1 cellular context compared by ENCODE assay signal in genomic region chr4:1092026-1092982, GRCh38.
TF ChIP-seq lines count a peak whose summit lies in the region.

No MANE protein-coding gene starts in this region.

TF ChIP-seq in K562, 482 proteins besides CTCF, POLR2A, EP300 and RAD21 (continued from another document):
- TF ChIP-seq MBD1 (CRISPR knock-in tag; IDR thresholded peaks at IDR 0.05) = no peak
- TF ChIP-seq, protein P1, sequence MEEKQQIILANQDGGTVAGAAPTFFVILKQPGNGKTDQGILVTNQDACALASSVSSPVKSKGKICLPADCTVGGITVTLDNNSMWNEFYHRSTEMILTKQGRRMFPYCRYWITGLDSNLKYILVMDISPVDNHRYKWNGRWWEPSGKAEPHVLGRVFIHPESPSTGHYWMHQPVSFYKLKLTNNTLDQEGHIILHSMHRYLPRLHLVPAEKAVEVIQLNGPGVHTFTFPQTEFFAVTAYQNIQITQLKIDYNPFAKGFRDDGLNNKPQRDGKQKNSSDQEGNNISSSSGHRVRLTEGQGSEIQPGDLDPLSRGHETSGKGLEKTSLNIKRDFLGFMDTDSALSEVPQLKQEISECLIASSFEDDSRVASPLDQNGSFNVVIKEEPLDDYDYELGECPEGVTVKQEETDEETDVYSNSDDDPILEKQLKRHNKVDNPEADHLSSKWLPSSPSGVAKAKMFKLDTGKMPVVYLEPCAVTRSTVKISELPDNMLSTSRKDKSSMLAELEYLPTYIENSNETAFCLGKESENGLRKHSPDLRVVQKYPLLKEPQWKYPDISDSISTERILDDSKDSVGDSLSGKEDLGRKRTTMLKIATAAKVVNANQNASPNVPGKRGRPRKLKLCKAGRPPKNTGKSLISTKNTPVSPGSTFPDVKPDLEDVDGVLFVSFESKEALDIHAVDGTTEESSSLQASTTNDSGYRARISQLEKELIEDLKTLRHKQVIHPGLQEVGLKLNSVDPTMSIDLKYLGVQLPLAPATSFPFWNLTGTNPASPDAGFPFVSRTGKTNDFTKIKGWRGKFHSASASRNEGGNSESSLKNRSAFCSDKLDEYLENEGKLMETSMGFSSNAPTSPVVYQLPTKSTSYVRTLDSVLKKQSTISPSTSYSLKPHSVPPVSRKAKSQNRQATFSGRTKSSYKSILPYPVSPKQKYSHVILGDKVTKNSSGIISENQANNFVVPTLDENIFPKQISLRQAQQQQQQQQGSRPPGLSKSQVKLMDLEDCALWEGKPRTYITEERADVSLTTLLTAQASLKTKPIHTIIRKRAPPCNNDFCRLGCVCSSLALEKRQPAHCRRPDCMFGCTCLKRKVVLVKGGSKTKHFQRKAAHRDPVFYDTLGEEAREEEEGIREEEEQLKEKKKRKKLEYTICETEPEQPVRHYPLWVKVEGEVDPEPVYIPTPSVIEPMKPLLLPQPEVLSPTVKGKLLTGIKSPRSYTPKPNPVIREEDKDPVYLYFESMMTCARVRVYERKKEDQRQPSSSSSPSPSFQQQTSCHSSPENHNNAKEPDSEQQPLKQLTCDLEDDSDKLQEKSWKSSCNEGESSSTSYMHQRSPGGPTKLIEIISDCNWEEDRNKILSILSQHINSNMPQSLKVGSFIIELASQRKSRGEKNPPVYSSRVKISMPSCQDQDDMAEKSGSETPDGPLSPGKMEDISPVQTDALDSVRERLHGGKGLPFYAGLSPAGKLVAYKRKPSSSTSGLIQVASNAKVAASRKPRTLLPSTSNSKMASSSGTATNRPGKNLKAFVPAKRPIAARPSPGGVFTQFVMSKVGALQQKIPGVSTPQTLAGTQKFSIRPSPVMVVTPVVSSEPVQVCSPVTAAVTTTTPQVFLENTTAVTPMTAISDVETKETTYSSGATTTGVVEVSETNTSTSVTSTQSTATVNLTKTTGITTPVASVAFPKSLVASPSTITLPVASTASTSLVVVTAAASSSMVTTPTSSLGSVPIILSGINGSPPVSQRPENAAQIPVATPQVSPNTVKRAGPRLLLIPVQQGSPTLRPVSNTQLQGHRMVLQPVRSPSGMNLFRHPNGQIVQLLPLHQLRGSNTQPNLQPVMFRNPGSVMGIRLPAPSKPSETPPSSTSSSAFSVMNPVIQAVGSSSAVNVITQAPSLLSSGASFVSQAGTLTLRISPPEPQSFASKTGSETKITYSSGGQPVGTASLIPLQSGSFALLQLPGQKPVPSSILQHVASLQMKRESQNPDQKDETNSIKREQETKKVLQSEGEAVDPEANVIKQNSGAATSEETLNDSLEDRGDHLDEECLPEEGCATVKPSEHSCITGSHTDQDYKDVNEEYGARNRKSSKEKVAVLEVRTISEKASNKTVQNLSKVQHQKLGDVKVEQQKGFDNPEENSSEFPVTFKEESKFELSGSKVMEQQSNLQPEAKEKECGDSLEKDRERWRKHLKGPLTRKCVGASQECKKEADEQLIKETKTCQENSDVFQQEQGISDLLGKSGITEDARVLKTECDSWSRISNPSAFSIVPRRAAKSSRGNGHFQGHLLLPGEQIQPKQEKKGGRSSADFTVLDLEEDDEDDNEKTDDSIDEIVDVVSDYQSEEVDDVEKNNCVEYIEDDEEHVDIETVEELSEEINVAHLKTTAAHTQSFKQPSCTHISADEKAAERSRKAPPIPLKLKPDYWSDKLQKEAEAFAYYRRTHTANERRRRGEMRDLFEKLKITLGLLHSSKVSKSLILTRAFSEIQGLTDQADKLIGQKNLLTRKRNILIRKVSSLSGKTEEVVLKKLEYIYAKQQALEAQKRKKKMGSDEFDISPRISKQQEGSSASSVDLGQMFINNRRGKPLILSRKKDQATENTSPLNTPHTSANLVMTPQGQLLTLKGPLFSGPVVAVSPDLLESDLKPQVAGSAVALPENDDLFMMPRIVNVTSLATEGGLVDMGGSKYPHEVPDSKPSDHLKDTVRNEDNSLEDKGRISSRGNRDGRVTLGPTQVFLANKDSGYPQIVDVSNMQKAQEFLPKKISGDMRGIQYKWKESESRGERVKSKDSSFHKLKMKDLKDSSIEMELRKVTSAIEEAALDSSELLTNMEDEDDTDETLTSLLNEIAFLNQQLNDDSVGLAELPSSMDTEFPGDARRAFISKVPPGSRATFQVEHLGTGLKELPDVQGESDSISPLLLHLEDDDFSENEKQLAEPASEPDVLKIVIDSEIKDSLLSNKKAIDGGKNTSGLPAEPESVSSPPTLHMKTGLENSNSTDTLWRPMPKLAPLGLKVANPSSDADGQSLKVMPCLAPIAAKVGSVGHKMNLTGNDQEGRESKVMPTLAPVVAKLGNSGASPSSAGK (IDR thresholded peaks at IDR 0.05) = peak; percentile 72
- TF ChIP-seq, protein P2, sequence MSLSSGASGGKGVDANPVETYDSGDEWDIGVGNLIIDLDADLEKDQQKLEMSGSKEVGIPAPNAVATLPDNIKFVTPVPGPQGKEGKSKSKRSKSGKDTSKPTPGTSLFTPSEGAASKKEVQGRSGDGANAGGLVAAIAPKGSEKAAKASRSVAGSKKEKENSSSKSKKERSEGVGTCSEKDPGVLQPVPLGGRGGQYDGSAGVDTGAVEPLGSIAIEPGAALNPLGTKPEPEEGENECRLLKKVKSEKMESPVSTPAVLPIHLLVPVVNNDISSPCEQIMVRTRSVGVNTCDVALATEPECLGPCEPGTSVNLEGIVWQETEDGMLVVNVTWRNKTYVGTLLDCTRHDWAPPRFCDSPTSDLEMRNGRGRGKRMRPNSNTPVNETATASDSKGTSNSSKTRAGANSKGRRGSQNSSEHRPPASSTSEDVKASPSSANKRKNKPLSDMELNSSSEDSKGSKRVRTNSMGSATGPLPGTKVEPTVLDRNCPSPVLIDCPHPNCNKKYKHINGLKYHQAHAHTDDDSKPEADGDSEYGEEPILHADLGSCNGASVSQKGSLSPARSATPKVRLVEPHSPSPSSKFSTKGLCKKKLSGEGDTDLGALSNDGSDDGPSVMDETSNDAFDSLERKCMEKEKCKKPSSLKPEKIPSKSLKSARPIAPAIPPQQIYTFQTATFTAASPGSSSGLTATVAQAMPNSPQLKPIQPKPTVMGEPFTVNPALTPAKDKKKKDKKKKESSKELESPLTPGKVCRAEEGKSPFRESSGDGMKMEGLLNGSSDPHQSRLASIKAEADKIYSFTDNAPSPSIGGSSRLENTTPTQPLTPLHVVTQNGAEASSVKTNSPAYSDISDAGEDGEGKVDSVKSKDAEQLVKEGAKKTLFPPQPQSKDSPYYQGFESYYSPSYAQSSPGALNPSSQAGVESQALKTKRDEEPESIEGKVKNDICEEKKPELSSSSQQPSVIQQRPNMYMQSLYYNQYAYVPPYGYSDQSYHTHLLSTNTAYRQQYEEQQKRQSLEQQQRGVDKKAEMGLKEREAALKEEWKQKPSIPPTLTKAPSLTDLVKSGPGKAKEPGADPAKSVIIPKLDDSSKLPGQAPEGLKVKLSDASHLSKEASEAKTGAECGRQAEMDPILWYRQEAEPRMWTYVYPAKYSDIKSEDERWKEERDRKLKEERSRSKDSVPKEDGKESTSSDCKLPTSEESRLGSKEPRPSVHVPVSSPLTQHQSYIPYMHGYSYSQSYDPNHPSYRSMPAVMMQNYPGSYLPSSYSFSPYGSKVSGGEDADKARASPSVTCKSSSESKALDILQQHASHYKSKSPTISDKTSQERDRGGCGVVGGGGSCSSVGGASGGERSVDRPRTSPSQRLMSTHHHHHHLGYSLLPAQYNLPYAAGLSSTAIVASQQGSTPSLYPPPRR (CRISPR knock-in tag; IDR thresholded peaks at IDR 0.05; ENCODE audit: borderline replicate concordance) = no peak
- TF ChIP-seq CTCFL (IDR thresholded peaks at IDR 0.05; ENCODE audit: borderline replicate concordance, insufficient read depth, low read depth, low read length, poor library complexity, severe bottlenecking) = peak; percentile 78
- TF ChIP-seq, protein P3, sequence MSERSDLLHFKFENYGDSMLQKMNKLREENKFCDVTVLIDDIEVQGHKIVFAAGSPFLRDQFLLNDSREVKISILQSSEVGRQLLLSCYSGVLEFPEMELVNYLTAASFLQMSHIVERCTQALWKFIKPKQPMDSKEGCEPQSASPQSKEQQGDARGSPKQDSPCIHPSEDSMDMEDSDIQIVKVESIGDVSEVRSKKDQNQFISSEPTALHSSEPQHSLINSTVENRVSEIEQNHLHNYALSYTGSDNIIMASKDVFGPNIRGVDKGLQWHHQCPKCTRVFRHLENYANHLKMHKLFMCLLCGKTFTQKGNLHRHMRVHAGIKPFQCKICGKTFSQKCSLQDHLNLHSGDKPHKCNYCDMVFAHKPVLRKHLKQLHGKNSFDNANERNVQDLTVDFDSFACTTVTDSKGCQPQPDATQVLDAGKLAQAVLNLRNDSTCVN (CRISPR knock-in tag; IDR thresholded peaks at IDR 0.05) = no peak
- TF ChIP-seq NR2F6 (CRISPR knock-in tag; IDR thresholded peaks at IDR 0.05) = no peak
- no peak for TF ChIP-seq ZNF778 (CRISPR knock-in tag; IDR thresholded peaks at IDR 0.05)
- no peak for TF ChIP-seq ZNF212 (CRISPR knock-in tag; IDR thresholded peaks at IDR 0.05)
- no peak for TF ChIP-seq ZNF668 (CRISPR knock-in tag; IDR thresholded peaks at IDR 0.05)
- peak; percentile 76 for TF ChIP-seq L3MBTL2 (IDR thresholded peaks at IDR 0.05)
